Comparison of ENCODE assay signal across 11 cellular contexts in genomic region chr1:156870734-156871133, GRCh38. TPM values are rescaled to one million over a fixed set of nuclear protein-coding genes. Genes with fewer than 3 reads are reported as not detected.
A peak's percentile ranks its signal among the peaks of the same experiment; 100 is the strongest.
DNase-seq lines count a peak whose midpoint lies in the region; ATAC-seq and TF ChIP-seq lines count a peak whose summit lies in the region.
"Had no signal": no experiment of that assay in that cellular context is flagged by ENCODE, and none has a peak within 500 bp of the region (broad histone marks: within the 10 kb centered on the region; RNA-seq: fewer than 3 reads in every experiment).

No MANE protein-coding gene starts in this region.

- H3K4me3 ChIP-seq in HEK293 (ENCODE audit: low read depth, low read length) (no peak overlapping the region), WERI-Rb-1 (ENCODE audit: low read depth, low read length) (no peak overlapping the region)

- no peak overlapping the region for H3K27ac ChIP-seq in HEK293 (ENCODE audit: extremely low read depth, low read depth, low read length)
- peak overlapping the region; percentile 8; the same call in 1 of the 2 replicates for H3K27ac ChIP-seq in WERI-Rb-1
- no peak overlapping the region for H3K27ac ChIP-seq in foreskin keratinocyte

- in situ Hi-C loops in G401 (cut with HindIII; ENCODE audit: low sequenced_read_pairs): no loop called here

- POLR2A ChIA-PET in HEK293 (lab: Yijun Ruan, JAX): no interaction called here

- ATAC-seq in foreskin keratinocyte (peak; percentile 88), GM21423 (IDR thresholded peaks at IDR 0.05; ENCODE audit: unreplicated experiment) (no peak), GM21360 (IDR thresholded peaks at IDR 0.05; ENCODE audit: unreplicated experiment) (no peak)

- DNase-seq in AG08396 (ENCODE audit: low spot score) (peak; percentile 89), WERI-Rb-1 (no peak), foreskin keratinocyte (peak; percentile 71 to 83), NCI-H128 (lab: John Stamatoyannopoulos, UW; ENCODE audit: unreplicated experiment) (no peak), G401 (ENCODE audit: low spot score) (no peak)
- DNase-seq: DND-41, NCI-H1092 treated with DMSO at 0.1 percent for 48 hours had no signal

- H3K27me3 ChIP-seq in WERI-Rb-1 (ENCODE audit: insufficient read depth, low read depth, severe bottlenecking) (no peaks in the 10 kb centered on the region), foreskin keratinocyte (peaks cover 13% of the 10 kb centered on the region)

- CTCF ChIA-PET in HEK293 (lab: Yijun Ruan, JAX): interaction anchor here (1.2 to 2.8 kb wide), 5 partner anchors 10 to 181 kb away, joined by 3 to 22 read pairs (median 7); partner anchors contain the start of gene NTRK1

- H3K4me1 ChIP-seq in HEK293 (ENCODE audit: control insufficient read depth, insufficient read depth, low read length) (no peaks in the 10 kb centered on the region), foreskin keratinocyte (no peaks in the 10 kb centered on the region)

- H3K36me3 ChIP-seq in HEK293 (ENCODE audit: control insufficient read depth in 2 of 2, insufficient read depth in 1 of 2, low read length in 2 of 2) (no peaks in the 10 kb centered on the region), WERI-Rb-1 (no peaks in the 10 kb centered on the region)

- TF ChIP-seq CTCF in HEK293 (tag by site-specific recombination; IDR thresholded peaks at IDR 0.05) (no peak), WERI-Rb-1 (IDR thresholded peaks at IDR 0.05; ENCODE audit: low read depth, low read length) (no peak), foreskin keratinocyte (conservative IDR thresholded peaks at IDR 0.05) (no peak)

- no peaks in the 10 kb centered on the region for H3K9me3 ChIP-seq in HEK293 (ENCODE audit: control insufficient read depth, insufficient read depth, low read depth, low read length)
- no peaks in the 10 kb centered on the region for H3K9me3 ChIP-seq in WERI-Rb-1 (ENCODE audit: severe bottlenecking)

TF ChIP-seq in HEK293, 187 proteins besides CTCF, POLR2A, EP300 and RAD21:
- TF ChIP-seq PRDM1 (tag by site-specific recombination; IDR thresholded peaks at IDR 0.05) (0 out of 2 replicates have a peak, but pooled peaks have one; percentile 9), ZNF629 (tag by site-specific recombination; IDR thresholded peaks at IDR 0.05) (peak; percentile 60), ZNF10 (tag by site-specific recombination; IDR thresholded peaks at IDR 0.05) (peak; percentile 81), ZNF514 (tag by site-specific recombination; IDR thresholded peaks at IDR 0.05) (no peak), ZNF426 (tag by site-specific recombination; IDR thresholded peaks at IDR 0.05) (no peak), ZNF16 (tag by site-specific recombination; IDR thresholded peaks at IDR 0.05; ENCODE audit: low read depth) (no peak), SP7 (tag by site-specific recombination; IDR thresholded peaks at IDR 0.05) (0 out of 2 replicates have a peak, but pooled peaks have one; percentile 11), ZNF513 (tag by site-specific recombination; IDR thresholded peaks at IDR 0.05) (no peak), ZBTB17 (tag by site-specific recombination; IDR thresholded peaks at IDR 0.05) (peak; percentile 88), ZNF335 (tag by site-specific recombination; conservative IDR thresholded peaks at IDR 0.05) (peak; percentile 42), ZNF394 (tag by site-specific recombination; IDR thresholded peaks at IDR 0.05; ENCODE audit: borderline replicate concordance) (no peak), KLF8 (tag by site-specific recombination; IDR thresholded peaks at IDR 0.05) (0 out of 2 replicates have a peak, but pooled peaks have one; percentile 19), ZNF366 (tag by site-specific recombination; conservative IDR thresholded peaks at IDR 0.05) (peak; percentile 73), ZNF660 (tag by site-specific recombination; IDR thresholded peaks at IDR 0.05) (peak; percentile 80), ZNF791 (tag by site-specific recombination; IDR thresholded peaks at IDR 0.05) (no peak), SALL2 (tag by site-specific recombination; IDR thresholded peaks at IDR 0.05; ENCODE audit: borderline replicate concordance) (no peak), ZEB2 (tag by site-specific recombination; IDR thresholded peaks at IDR 0.05) (0 out of 2 replicates have a peak, but pooled peaks have one; percentile 50), GLI2 (tag by site-specific recombination; IDR thresholded peaks at IDR 0.05; ENCODE audit: borderline replicate concordance, low read depth) (no peak)
TF ChIP-seq in HEK293: peak in this region for 10.

RNA-seq across cellular contexts. Expression of gene NTRK1, which starts 10.1 kb away (rescaled TPM):
- total RNA-seq in foreskin keratinocyte: not detected in 2 replicates
- polyA plus RNA-seq in foreskin keratinocyte: 0.03 TPM in 1 of 2 replicates, not detected in the other
- 0.81 and 1.2 TPM in 2 replicates for total RNA-seq in G401 (2014; rRNA removed; shearing (Covaris generic))

RNA-seq across cellular contexts. Expression of gene INSRR, which starts 11.8 kb away (rescaled TPM):
- not detected in 2 replicates for total RNA-seq in foreskin keratinocyte
- not detected in 2 replicates for polyA plus RNA-seq in foreskin keratinocyte
- not detected in 2 replicates for total RNA-seq in G401 (2014; rRNA removed; shearing (Covaris generic))
- total RNA-seq: SK-MEL-5 had no signal

RNA-seq across cellular contexts. Expression of gene PEAR1, which starts 22.8 kb away (rescaled TPM):
- 6.6 and 7.3 TPM in 2 replicates for total RNA-seq in foreskin keratinocyte
- 3.3 and 4.0 TPM in 2 replicates for polyA plus RNA-seq in foreskin keratinocyte
- total RNA-seq in G401 (2014; rRNA removed; shearing (Covaris generic)): 6.6 and 7.1 TPM in 2 replicates
- total RNA-seq: SK-MEL-5 had no signal

RNA-seq across cellular contexts. Expression of gene LRRC71, which starts 49.7 kb away (rescaled TPM):
- total RNA-seq in foreskin keratinocyte: not detected in 2 replicates
- not detected in 2 replicates for polyA plus RNA-seq in foreskin keratinocyte
- total RNA-seq in G401 (2014; rRNA removed; shearing (Covaris generic)): not detected in 2 replicates
- total RNA-seq: SK-MEL-5 had no signal

RNA-seq across cellular contexts. Expression of gene SH2D2A, which starts 54.1 kb away (rescaled TPM):
- total RNA-seq in foreskin keratinocyte: 8.4 and 12.1 TPM in 2 replicates
- 13.7 and 17.3 TPM in 2 replicates for polyA plus RNA-seq in foreskin keratinocyte
- 1.8 and 2.4 TPM in 2 replicates for total RNA-seq in G401 (2014; rRNA removed; shearing (Covaris generic))
- total RNA-seq: SK-MEL-5 had no signal

Comparison
In these comparisons a context has a peak if more than half of its experiments do, and no peak if none do; other contexts are left out.
1. DNase-seq: peak in AG08396 (single experiment) and foreskin keratinocyte (2 of 2); none in WERI-Rb-1 (single experiment), NCI-H128 (single experiment) and G401 (single experiment).